In the genomic region with DNA sequence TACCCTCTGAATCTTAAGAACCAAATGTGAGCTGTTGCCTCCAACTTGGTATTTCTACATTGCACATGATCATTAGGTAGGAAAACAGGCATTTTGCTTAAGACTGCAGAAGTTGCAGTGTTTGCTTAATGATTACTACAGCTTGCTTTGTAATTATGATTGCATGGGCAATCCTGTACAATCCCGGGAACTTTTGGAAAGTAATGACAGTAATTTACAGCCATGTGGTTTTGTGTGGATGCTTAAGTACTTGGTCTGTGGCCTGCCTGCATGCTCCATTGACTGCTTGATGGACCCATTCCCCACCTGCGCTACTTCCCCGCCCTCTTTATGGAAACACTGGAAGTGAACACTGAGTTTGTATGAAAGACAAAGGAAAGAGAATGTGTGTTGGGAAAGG, we compare ENCODE assay signal across 1 cellular context.
TF ChIP-seq lines count a peak whose summit lies in the region.

No MANE protein-coding gene starts in this region.

TF ChIP-seq in GM23338, 12 proteins besides CTCF, POLR2A, EP300 and RAD21:
- TF ChIP-seq, protein P1, sequence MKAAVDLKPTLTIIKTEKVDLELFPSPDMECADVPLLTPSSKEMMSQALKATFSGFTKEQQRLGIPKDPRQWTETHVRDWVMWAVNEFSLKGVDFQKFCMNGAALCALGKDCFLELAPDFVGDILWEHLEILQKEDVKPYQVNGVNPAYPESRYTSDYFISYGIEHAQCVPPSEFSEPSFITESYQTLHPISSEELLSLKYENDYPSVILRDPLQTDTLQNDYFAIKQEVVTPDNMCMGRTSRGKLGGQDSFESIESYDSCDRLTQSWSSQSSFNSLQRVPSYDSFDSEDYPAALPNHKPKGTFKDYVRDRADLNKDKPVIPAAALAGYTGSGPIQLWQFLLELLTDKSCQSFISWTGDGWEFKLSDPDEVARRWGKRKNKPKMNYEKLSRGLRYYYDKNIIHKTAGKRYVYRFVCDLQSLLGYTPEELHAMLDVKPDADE (IDR thresholded peaks at IDR 0.05): no peak
- TF ChIP-seq ZNF331 (CRISPR knock-in tag; IDR thresholded peaks at IDR 0.05; ENCODE audit: low read depth): no peak
- TF ChIP-seq REST (IDR thresholded peaks at IDR 0.05; ENCODE audit: unreplicated experiment): no peak
- TF ChIP-seq STAT1 (IDR thresholded peaks at IDR 0.05; ENCODE audit: unreplicated experiment): no peak
- TF ChIP-seq EZH2phosphoT487 (IDR thresholded peaks at IDR 0.05; ENCODE audit: unreplicated experiment): no peak
- TF ChIP-seq CREB1 (CRISPR knock-in tag; IDR thresholded peaks at IDR 0.05; ENCODE audit: low read depth): no peak
- TF ChIP-seq, protein P2, sequence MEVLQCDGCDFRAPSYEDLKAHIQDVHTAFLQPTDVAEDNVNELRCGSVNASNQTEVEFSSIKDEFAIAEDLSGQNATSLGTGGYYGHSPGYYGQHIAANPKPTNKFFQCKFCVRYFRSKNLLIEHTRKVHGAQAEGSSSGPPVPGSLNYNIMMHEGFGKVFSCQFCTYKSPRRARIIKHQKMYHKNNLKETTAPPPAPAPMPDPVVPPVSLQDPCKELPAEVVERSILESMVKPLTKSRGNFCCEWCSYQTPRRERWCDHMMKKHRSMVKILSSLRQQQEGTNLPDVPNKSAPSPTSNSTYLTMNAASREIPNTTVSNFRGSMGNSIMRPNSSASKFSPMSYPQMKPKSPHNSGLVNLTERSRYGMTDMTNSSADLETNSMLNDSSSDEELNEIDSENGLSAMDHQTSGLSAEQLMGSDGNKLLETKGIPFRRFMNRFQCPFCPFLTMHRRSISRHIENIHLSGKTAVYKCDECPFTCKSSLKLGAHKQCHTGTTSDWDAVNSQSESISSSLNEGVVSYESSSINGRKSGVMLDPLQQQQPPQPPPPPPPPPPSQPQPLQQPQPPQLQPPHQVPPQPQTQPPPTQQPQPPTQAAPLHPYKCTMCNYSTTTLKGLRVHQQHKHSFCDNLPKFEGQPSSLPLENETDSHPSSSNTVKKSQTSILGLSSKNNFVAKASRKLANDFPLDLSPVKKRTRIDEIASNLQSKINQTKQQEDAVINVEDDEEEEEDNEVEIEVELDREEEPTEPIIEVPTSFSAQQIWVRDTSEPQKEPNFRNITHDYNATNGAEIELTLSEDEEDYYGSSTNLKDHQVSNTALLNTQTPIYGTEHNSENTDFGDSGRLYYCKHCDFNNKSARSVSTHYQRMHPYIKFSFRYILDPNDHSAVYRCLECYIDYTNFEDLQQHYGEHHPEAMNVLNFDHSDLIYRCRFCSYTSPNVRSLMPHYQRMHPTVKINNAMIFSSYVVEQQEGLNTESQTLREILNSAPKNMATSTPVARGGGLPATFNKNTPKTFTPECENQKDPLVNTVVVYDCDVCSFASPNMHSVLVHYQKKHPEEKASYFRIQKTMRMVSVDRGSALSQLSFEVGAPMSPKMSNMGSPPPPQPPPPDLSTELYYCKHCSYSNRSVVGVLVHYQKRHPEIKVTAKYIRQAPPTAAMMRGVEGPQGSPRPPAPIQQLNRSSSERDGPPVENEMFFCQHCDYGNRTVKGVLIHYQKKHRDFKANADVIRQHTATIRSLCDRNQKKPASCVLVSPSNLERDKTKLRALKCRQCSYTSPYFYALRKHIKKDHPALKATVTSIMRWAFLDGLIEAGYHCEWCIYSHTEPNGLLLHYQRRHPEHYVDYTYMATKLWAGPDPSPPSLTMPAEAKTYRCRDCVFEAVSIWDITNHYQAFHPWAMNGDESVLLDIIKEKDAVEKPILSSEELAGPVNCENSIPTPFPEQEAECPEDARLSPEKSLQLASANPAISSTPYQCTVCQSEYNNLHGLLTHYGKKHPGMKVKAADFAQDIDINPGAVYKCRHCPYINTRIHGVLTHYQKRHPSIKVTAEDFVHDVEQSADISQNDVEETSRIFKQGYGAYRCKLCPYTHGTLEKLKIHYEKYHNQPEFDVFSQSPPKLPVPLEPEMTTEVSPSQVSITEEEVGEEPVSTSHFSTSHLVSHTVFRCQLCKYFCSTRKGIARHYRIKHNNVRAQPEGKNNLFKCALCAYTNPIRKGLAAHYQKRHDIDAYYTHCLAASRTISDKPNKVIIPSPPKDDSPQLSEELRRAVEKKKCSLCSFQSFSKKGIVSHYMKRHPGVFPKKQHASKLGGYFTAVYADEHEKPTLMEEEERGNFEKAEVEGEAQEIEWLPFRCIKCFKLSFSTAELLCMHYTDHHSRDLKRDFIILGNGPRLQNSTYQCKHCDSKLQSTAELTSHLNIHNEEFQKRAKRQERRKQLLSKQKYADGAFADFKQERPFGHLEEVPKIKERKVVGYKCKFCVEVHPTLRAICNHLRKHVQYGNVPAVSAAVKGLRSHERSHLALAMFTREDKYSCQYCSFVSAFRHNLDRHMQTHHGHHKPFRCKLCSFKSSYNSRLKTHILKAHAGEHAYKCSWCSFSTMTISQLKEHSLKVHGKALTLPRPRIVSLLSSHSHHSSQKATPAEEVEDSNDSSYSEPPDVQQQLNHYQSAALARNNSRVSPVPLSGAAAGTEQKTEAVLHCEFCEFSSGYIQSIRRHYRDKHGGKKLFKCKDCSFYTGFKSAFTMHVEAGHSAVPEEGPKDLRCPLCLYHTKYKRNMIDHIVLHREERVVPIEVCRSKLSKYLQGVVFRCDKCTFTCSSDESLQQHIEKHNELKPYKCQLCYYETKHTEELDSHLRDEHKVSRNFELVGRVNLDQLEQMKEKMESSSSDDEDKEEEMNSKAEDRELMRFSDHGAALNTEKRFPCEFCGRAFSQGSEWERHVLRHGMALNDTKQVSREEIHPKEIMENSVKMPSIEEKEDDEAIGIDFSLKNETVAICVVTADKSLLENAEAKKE (CRISPR knock-in tag; IDR thresholded peaks at IDR 0.05): no peak
- TF ChIP-seq POLR2AphosphoS5 (IDR thresholded peaks at IDR 0.05; ENCODE audit: low read depth): no peak
- no peak for TF ChIP-seq JUNB (IDR thresholded peaks at IDR 0.05; ENCODE audit: unreplicated experiment)
- TF ChIP-seq NANOG (IDR thresholded peaks at IDR 0.05; ENCODE audit: borderline replicate concordance): no peak
- no peak for TF ChIP-seq ZNF114 (CRISPR knock-in tag; IDR thresholded peaks at IDR 0.05)
- TF ChIP-seq EZH2 (IDR thresholded peaks at IDR 0.05; ENCODE audit: low read depth, unreplicated experiment): no peak
